Comparison of ENCODE assay signal across 7 cellular contexts in genomic region chr14:21071225-21072041, GRCh38. TPM values are rescaled to one million over a fixed set of nuclear protein-coding genes. Genes with fewer than 3 reads are reported as not detected.
DNase-seq lines count a peak whose midpoint lies in the region; FAIRE-seq and TF ChIP-seq lines count a peak whose summit lies in the region.

No MANE protein-coding gene starts in this region.

- peaks cover 29% of the 10 kb centered on the region for H3K4me1 ChIP-seq in SJSA1 (replicated peaks)
- peaks cover 16% of the 10 kb centered on the region for H3K4me1 ChIP-seq in iPS-18a (ENCODE audit: control insufficient read depth, low read depth, low read length)

- H3K36me3 Mint-ChIP-seq in MCF 10A (ENCODE audit: insufficient read depth, unreplicated experiment) = peaks cover 12% of the 10 kb centered on the region

- peaks cover 47% of the 10 kb centered on the region for H3K36me3 ChIP-seq in SJSA1
- H3K36me3 ChIP-seq in iPS-18a (ENCODE audit: control insufficient read depth, low read depth, low read length) = peaks cover 37% of the 10 kb centered on the region

- intact Hi-C loops in MCF 10A (cut with micrococcal nuclease) = loop anchor here (1.0 kb wide), 1 partner anchor 21 kb away; no protein-coding TSS in a partner anchor

- H3K27me3 ChIP-seq in SJSA1 (replicated peaks) (no peaks in the 10 kb centered on the region), iPS-18a (ENCODE audit: control insufficient read depth, insufficient read depth, low read length) (peaks cover 16% of the 10 kb centered on the region)

- H3K27ac Mint-ChIP-seq in MCF 10A (ENCODE audit: low read depth, unreplicated experiment) = peak overlapping the region; percentile 54

- H3K4me3 ChIP-seq in HFF-Myc (replicated peaks; ENCODE audit: low read depth, low read length) (peak overlapping the region; percentile 83), SJSA1 (peak overlapping the region; percentile 81), iPS-18a (ENCODE audit: low read length) (peak overlapping the region; percentile 69)

- no peaks in the 10 kb centered on the region for H3K27me3 Mint-ChIP-seq in MCF 10A (ENCODE audit: insufficient read depth, unreplicated experiment)

- H3K9ac ChIP-seq in iPS-18a (ENCODE audit: low read length) = peak overlapping the region; percentile 89

- CTCF ChIA-PET in MCF 10A (lab: Yijun Ruan, JAX) = interaction anchor here (0.6 to 6.3 kb wide), 23 partner anchors 9 to 408 kb away, joined by 3 to 82 read pairs (median 4); no protein-coding TSS in a partner anchor

- H3K27ac ChIP-seq in SJSA1 (peak overlapping the region; percentile 78), iPS-18a (ENCODE audit: low read length) (peak overlapping the region; percentile 19)

- BruUV-seq in MCF 10A (replicated peaks; lab: Mats Ljungman, UMichigan) = no TSS peak

- peaks cover 26% of the 10 kb centered on the region for H3K4me1 Mint-ChIP-seq in MCF 10A (ENCODE audit: insufficient read depth, unreplicated experiment)

- POLR2A ChIA-PET in MCF 10A (lab: Yijun Ruan, JAX) = interaction anchor here (0.5 to 3.7 kb wide), 11 partner anchors 12 to 487 kb away, joined by 3 to 38 read pairs (median 5); partner anchors contain the start of genes METTL17 and RNASE8

- H3K4me3 Mint-ChIP-seq in MCF 10A (ENCODE audit: unreplicated experiment) = peak overlapping the region; percentile 83

- peak; percentile 86 for DNase-seq in GM12892 (ENCODE audit: insufficient read length)
- DNase-seq in HFF-Myc (ENCODE audit: extremely low read depth, low read depth) = peak; percentile 76
- peak; percentile 95 for DNase-seq in MV-4-11 (lab: John Stamatoyannopoulos, UW)
- DNase-seq in SJSA1 (ENCODE audit: low read depth in 1 of 2, low spot score in 2 of 2) = peak; percentile 83 to 95
- peak; percentile 64 for DNase-seq in MCF 10A (ENCODE audit: unreplicated experiment)
- peak; percentile 53 for DNase-seq in renal cortical epithelial cell (ENCODE audit: low read depth)

- TF ChIP-seq CTCF in HFF-Myc (IDR thresholded peaks at IDR 0.05; ENCODE audit: low read depth, low read length, missing control alignments) (no peak), MCF 10A (IDR thresholded peaks at IDR 0.05; ENCODE audit: unreplicated experiment) (no peak)

- H3K9me3 ChIP-seq in SJSA1 (replicated peaks) = no peaks in the 10 kb centered on the region
- no peaks in the 10 kb centered on the region for H3K9me3 ChIP-seq in iPS-18a (ENCODE audit: control insufficient read depth, low read depth, low read length)

- TF ChIP-seq POLR2A in GM12892 (IDR thresholded peaks at IDR 0.05; ENCODE audit: low read depth, low read length) = no peak

- peak; percentile 73 for FAIRE-seq in GM12892 (lab: Jason Lieb, UNC)

- H3K9me3 Mint-ChIP-seq in MCF 10A (ENCODE audit: unreplicated experiment) = no peaks in the 10 kb centered on the region

RNA-seq across cellular contexts. Expression of gene ARHGEF40, which starts 1.3 kb away (rescaled TPM):
- polyA plus RNA-seq in GM12892 (2012; ENCODE audit: missing spikeins) = 0.15 TPM
- 38.7 and 42.2 TPM in 2 replicates for total RNA-seq in SJSA1 (2014; rRNA removed; shearing (Covaris generic))
- total RNA-seq in MCF 10A (2022) = 3.6 and 6.7 TPM in 2 replicates
- total RNA-seq in renal cortical epithelial cell = 42.0 and 64.4 TPM in 2 replicates

RNA-seq across cellular contexts. Expression of gene RNASE8, which starts 13.8 kb away (rescaled TPM):
- polyA plus RNA-seq in GM12892 (2012; ENCODE audit: missing spikeins) = not detected
- not detected in 2 replicates for total RNA-seq in SJSA1 (2014; rRNA removed; shearing (Covaris generic))
- total RNA-seq in MCF 10A (2022) = not detected in 2 replicates
- total RNA-seq in renal cortical epithelial cell = not detected in 2 replicates

RNA-seq across cellular contexts. Expression of gene ZNF219, which starts 27.0 kb away (rescaled TPM):
- 0.66 TPM for polyA plus RNA-seq in GM12892 (2012; ENCODE audit: missing spikeins)
- total RNA-seq in SJSA1 (2014; rRNA removed; shearing (Covaris generic)) = 3.2 and 16.8 TPM in 2 replicates
- total RNA-seq in MCF 10A (2022) (18.4 and 33.8 TPM in 2 replicates), renal cortical epithelial cell (6.6 and 14.9 TPM in 2 replicates)

RNA-seq across cellular contexts. Expression of gene RNASE7, which starts 29.3 kb away (rescaled TPM):
- polyA plus RNA-seq in GM12892 (2012; ENCODE audit: missing spikeins) = not detected
- not detected in 2 replicates for total RNA-seq in SJSA1 (2014; rRNA removed; shearing (Covaris generic))
- total RNA-seq in MCF 10A (2022) (10.9 and 11.8 TPM in 2 replicates), renal cortical epithelial cell (not detected in 2 replicates)

RNA-seq across cellular contexts. Expression of gene TMEM253, which starts 29.4 kb away (rescaled TPM):
- not detected for polyA plus RNA-seq in GM12892 (2012; ENCODE audit: missing spikeins)
- not detected in 2 replicates for total RNA-seq in SJSA1 (2014; rRNA removed; shearing (Covaris generic))
- 0.59 and 1.6 TPM in 2 replicates for total RNA-seq in MCF 10A (2022)
- 0.10 and 0.35 TPM in 2 replicates for total RNA-seq in renal cortical epithelial cell

Comparison
In these comparisons a context has a peak if more than half of its experiments do, and no peak if none do; other contexts are left out.
1. Peak in every context shown above with its lines: DNase-seq, H3K4me3 ChIP-seq and H3K27ac ChIP-seq.